Comparison of ENCODE assay signal across 8 cellular contexts in genomic region chr19:1863308-1863637, GRCh38. TPM values are rescaled to one million over a fixed set of nuclear protein-coding genes. Genes with fewer than 3 reads are reported as not detected.
DNase-seq lines count a peak whose midpoint lies in the region; ATAC-seq and TF ChIP-seq lines count a peak whose summit lies in the region.

Gene KLF16 (minus strand): TSS chr19:1863579. CDS start chr19:1863497, 82 bp downstream.

- peak within 1 kb of the TSS; percentile 92 for H3K4me3 ChIP-seq in GM12865 (ENCODE audit: low read depth, low read length)
- peak within 1 kb of the TSS; percentile 72 for H3K4me3 ChIP-seq in Jurkat, Clone E6-1 (ENCODE audit: low read length)
- peak within 1 kb of the TSS; percentile 48 to 93 (median 73) for H3K4me3 ChIP-seq in dorsolateral prefrontal cortex

- H3K27ac Mint-ChIP-seq in naive thymus-derived CD8-positive, alpha-beta T cell = peak within 1 kb of the TSS; percentile 84 to 99 (median 97)

- ATAC-seq in naive thymus-derived CD8-positive, alpha-beta T cell = peak; percentile 1 to 4
- ATAC-seq in HG02678 (IDR thresholded peaks at IDR 0.05; ENCODE audit: unreplicated experiment) = no peak
- ATAC-seq in GM21619 (IDR thresholded peaks at IDR 0.05; ENCODE audit: unreplicated experiment) = no peak

- no peak for TF ChIP-seq CTCF in GM12865 (IDR thresholded peaks at IDR 0.05; ENCODE audit: insufficient read depth, low read depth, low read length, missing control alignments)
- no peak for TF ChIP-seq CTCF in dorsolateral prefrontal cortex (IDR thresholded peaks at IDR 0.05 in 54 of 56, conservative IDR thresholded peaks at IDR 0.05 in 2 of 56; ENCODE audit: low read depth in 1 of 56, partially characterized antibody in 56 of 56)

- H3K4me3 Mint-ChIP-seq in naive thymus-derived CD8-positive, alpha-beta T cell = peak within 1 kb of the TSS; percentile 91 to 99 (median 94)

- DNase-seq in GM12865 (ENCODE audit: low read depth) (no peak), dorsolateral prefrontal cortex (no peak), NCI-H2171 treated with DMSO at 0.1 percent for 48 hours (lab: John Stamatoyannopoulos, UW) (no peak), NCI-H2081 treated with DMSO at 0.1 percent for 48 hours (lab: John Stamatoyannopoulos, UW) (no peak)
- no peak for DNase-seq in Jurkat, Clone E6-1 (ENCODE audit: low read depth, low spot score)
- no peak for DNase-seq in naive thymus-derived CD8-positive, alpha-beta T cell

- peak within 1 kb of the TSS; percentile 59 to 96 (median 89) for H3K27ac ChIP-seq in dorsolateral prefrontal cortex

- intact Hi-C loops in dorsolateral prefrontal cortex (cut with DNase I) = no loop called here

- no peaks in the 10 kb centered on the region for H3K27me3 Mint-ChIP-seq in naive thymus-derived CD8-positive, alpha-beta T cell

- H3K27me3 ChIP-seq in dorsolateral prefrontal cortex = no peaks in the 10 kb centered on the region

- peaks cover 0 to 2% (median 0%) of the 10 kb centered on the region in 9 donors for H3K9me3 Mint-ChIP-seq in naive thymus-derived CD8-positive, alpha-beta T cell

- peaks cover 21 to 48% (median 47%) of the 10 kb centered on the region in 4 donors for H3K4me1 Mint-ChIP-seq in naive thymus-derived CD8-positive, alpha-beta T cell

- POLR2A ChIA-PET in naive thymus-derived CD8-positive, alpha-beta T cell (lab: Charles Lee) = interaction anchor here (1.9 kb wide), 1 partner anchor 34 kb away, joined by 16 read pairs; no protein-coding TSS in a partner anchor

- H3K36me3 Mint-ChIP-seq in naive thymus-derived CD8-positive, alpha-beta T cell = peaks cover 0 to 3% (median 0%) of the 10 kb centered on the region in 3 donors

RNA-seq across cellular contexts. Expression of gene KLF16, which starts in this region (rescaled TPM):
- polyA plus RNA-seq in Jurkat, Clone E6-1 (2012; ENCODE audit: insufficient read depth, insufficient read length) = 17.6 TPM
- 10 to 100 TPM; 18.4 to 58.7 (median 34.5) TPM for total RNA-seq in dorsolateral prefrontal cortex
- 10 to 100 TPM; 18.5 to 19.9 TPM for total RNA-seq in naive thymus-derived CD8-positive, alpha-beta T cell
- polyA plus RNA-seq in naive thymus-derived CD8-positive, alpha-beta T cell = under 1 TPM; 0.23 to 0.84 (median 0.36) TPM

Comparison
In these comparisons a context has a peak if more than half of its experiments do, and no peak if none do; other contexts are left out.
1. ATAC-seq: peak in naive thymus-derived CD8-positive, alpha-beta T cell (2 of 2); none in HG02678 (single experiment) and GM21619 (single experiment).
2. Peak in every context shown above with its lines, with median percentiles within 50 percentile points of each other: H3K4me3 ChIP-seq.